Comparison of ENCODE assay signal across 1 cellular context in genomic region chr17:56994009-56994792, GRCh38.
TF ChIP-seq lines count a peak whose summit lies in the region.

No MANE protein-coding gene starts in this region.

TF ChIP-seq in A549, 52 proteins besides CTCF, POLR2A, EP300 and RAD21 (continued from another document):
- TF ChIP-seq ATOH8 (CRISPR knock-in tag; IDR thresholded peaks at IDR 0.05; ENCODE audit: low read depth), result no peak
